36 cellular contexts compared by ENCODE assay signal in the genomic region with DNA sequence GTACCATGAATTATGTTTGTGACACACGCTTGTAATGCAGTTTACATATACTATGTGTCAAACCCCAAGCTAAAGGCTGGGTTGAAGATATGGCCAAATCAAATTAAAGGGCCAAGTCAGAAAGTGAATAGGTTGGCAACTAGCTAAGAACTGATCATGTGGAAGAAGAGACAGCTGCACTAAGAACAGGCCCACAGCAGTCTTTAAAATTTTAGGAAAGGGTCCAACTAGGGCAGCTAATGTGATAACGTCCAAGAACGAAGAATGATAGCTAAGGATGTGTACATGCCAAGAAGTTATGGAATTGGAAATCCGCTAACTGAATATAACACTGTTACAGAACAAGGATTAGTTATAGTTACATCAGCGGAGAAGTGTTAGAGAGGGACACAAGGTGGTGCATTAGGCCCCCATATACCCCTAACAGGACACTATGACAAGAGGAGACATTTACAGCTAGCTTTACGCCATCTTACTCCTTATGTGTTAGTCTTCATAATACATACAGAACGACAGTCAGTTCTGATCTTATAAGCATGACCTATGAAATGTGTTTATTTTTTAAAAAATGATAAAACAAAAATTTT.
"Had no signal": no experiment of that assay in that cellular context is flagged by ENCODE, and none has a peak within 500 bp of the region (broad histone marks: within the 10 kb centered on the region; RNA-seq: fewer than 3 reads in every experiment).

No MANE protein-coding gene starts in this region.

- H3K9me3 ChIP-seq: adrenal gland, body of pancreas, breast epithelium had no signal

- H3K4me1 Mint-ChIP-seq: activated CD4-positive, alpha-beta memory T cell treated with anti-CD3 and anti-CD28 coated beads, Interleukin-2, amount 10 ng/mL, durations not matched to agents 7 days and 5 days; activated CD4-positive, alpha-beta T cell treated with anti-CD3 and anti-CD28 coated beads for 36 hours; activated CD4-positive, alpha-beta T cell treated with anti-CD3 and anti-CD28 coated beads, Interleukin-2, amount 10 ng/mL, durations not matched to agents 7 days and 5 days; activated CD8-positive, alpha-beta memory T cell treated with anti-CD3 and anti-CD28 coated beads, Interleukin-2, amount 10 ng/mL, durations not matched to agents 7 days and 5 days; activated naive CD8-positive, alpha-beta T cell treated with anti-CD3 and anti-CD28 coated beads for 36 hours; WTC11 had no signal

- FAIRE-seq: astrocyte had no signal

- H3K27ac ChIP-seq: adrenal gland, body of pancreas, brain microvascular endothelial cell, breast epithelium, WERI-Rb-1 had no signal

- DNase-seq: activated CD4-positive, alpha-beta memory T cell treated with anti-CD3 and anti-CD28 coated beads, Interleukin-2, amount 10 ng/mL, durations not matched to agents 7 days and 5 days; activated CD4-positive, alpha-beta T cell treated with anti-CD3 and anti-CD28 coated beads for 1 hour; activated CD4-positive, alpha-beta T cell treated with anti-CD3 and anti-CD28 coated beads for 36 hours; activated CD4-positive, alpha-beta T cell treated with anti-CD3 and anti-CD28 coated beads for 48 hours; activated CD4-positive, alpha-beta T cell treated with anti-CD3 and anti-CD28 coated beads, Interleukin-2, amount 10 ng/mL, durations not matched to agents 7 days and 5 days; activated CD4-positive, alpha-beta T cell treated with anti-CD3 and anti-CD28 coated beads, Interleukin-2, amount 50 U/mL, for 48 hours; activated CD4-positive, CD25-positive, alpha-beta regulatory T cell; activated CD8-positive, alpha-beta memory T cell treated with anti-CD3 and anti-CD28 coated beads for 24 hours; activated CD8-positive, alpha-beta memory T cell treated with anti-CD3 and anti-CD28 coated beads, Interleukin-2, amount 10 ng/mL, durations not matched to agents 7 days and 5 days; activated CD8-positive, alpha-beta memory T cell treated with anti-CD3 and anti-CD28 coated beads, Interleukin-2, amount 50 U/mL, for 48 hours; activated CD8-positive, alpha-beta T cell treated with anti-CD3 and anti-CD28 coated beads, Interleukin-2, amount 10 ng/mL, durations not matched to agents 7 days and 5 days; activated effector memory CD4-positive, alpha-beta T cell treated with Interleukin-2 at 50 U/mL for 16 hours; activated gamma-delta T cell treated with Interleukin-2 at 50 U/mL for 16 hours; activated naive CD4-positive, alpha-beta T cell; activated naive CD4-positive, alpha-beta T cell treated with anti-CD3 and anti-CD28 coated beads for 36 hours; activated naive CD4-positive, alpha-beta T cell treated with anti-CD3 and anti-CD28 coated beads, Interleukin-2, amount 50 U/mL, for 16 hours; activated naive CD8-positive, alpha-beta T cell treated with anti-CD3 and anti-CD28 coated beads for 36 hours; activated T-cell treated with anti-CD3 and anti-CD28 coated beads, Interleukin-2, amount 50 U/mL, for 24 hours; activated T-cell treated with anti-CD3 and anti-CD28 coated beads, Interleukin-2, amount 50 U/mL, for 48 hours; adrenal gland; amniotic stem cell; aorta; body of pancreas; brain microvascular endothelial cell; central memory CD4-positive, alpha-beta T cell; T-helper 2 cell; T-helper 9 cell; WERI-Rb-1 had no signal

- H3K27ac Mint-ChIP-seq: activated CD4-positive, alpha-beta memory T cell treated with anti-CD3 and anti-CD28 coated beads, Interleukin-2, amount 10 ng/mL, durations not matched to agents 7 days and 5 days; activated CD4-positive, alpha-beta T cell treated with anti-CD3 and anti-CD28 coated beads for 36 hours; activated CD4-positive, alpha-beta T cell treated with anti-CD3 and anti-CD28 coated beads, Interleukin-2, amount 10 ng/mL, durations not matched to agents 7 days and 5 days; activated CD8-positive, alpha-beta memory T cell treated with anti-CD3 and anti-CD28 coated beads, Interleukin-2, amount 10 ng/mL, durations not matched to agents 7 days and 5 days; activated CD8-positive, alpha-beta T cell treated with anti-CD3 and anti-CD28 coated beads, Interleukin-2, amount 10 ng/mL, durations not matched to agents 7 days and 5 days; activated naive CD4-positive, alpha-beta T cell treated with anti-CD3 and anti-CD28 coated beads for 36 hours; activated naive CD4-positive, alpha-beta T cell treated with anti-CD3 and anti-CD28 coated beads, Interleukin-2, amount 50 U/mL, for 72 hours; activated naive CD8-positive, alpha-beta T cell treated with anti-CD3 and anti-CD28 coated beads for 36 hours; activated T-cell treated with anti-CD3 and anti-CD28 coated beads, Interleukin-2, amount 50 U/mL, for 24 hours; activated T-helper 2 cell treated with anti-CD3 and anti-CD28 coated beads, Interferon-gamma antibody, Interleukin-2, Interleukin-4, amounts not matched to agents 10 μg/mL and 5 μg/mL and 100 μg/mL, durations not matched to agents 14 hours and 24 hours and 36 hours; T-helper 1 cell treated with Interleukin-12 subunit alpha and Interleukin-12 subunit beta and Interleukin-4 antibody, amounts not matched to agents 30 μg/mL and 1 μg/mL, for 36 hours; T-helper 2 cell treated with Interferon-gamma antibody and Interleukin-4, amounts not matched to agents 5 μg/mL and 100 μg/mL, for 36 hours; WTC11 had no signal

- H3K4me3 ChIP-seq: adrenal gland, body of pancreas, breast epithelium had no signal

- H3K4me1 ChIP-seq: adrenal gland, breast epithelium had no signal

- H3K4me3 Mint-ChIP-seq: activated CD4-positive, alpha-beta memory T cell treated with anti-CD3 and anti-CD28 coated beads, Interleukin-2, amount 10 ng/mL, durations not matched to agents 7 days and 5 days; activated CD4-positive, alpha-beta T cell treated with anti-CD3 and anti-CD28 coated beads for 36 hours; activated CD4-positive, alpha-beta T cell treated with anti-CD3 and anti-CD28 coated beads, Interleukin-2, amount 10 ng/mL, durations not matched to agents 7 days and 5 days; activated CD8-positive, alpha-beta memory T cell treated with anti-CD3 and anti-CD28 coated beads, Interleukin-2, amount 10 ng/mL, durations not matched to agents 7 days and 5 days; activated CD8-positive, alpha-beta T cell treated with anti-CD3 and anti-CD28 coated beads, Interleukin-2, amount 10 ng/mL, durations not matched to agents 7 days and 5 days; activated naive CD4-positive, alpha-beta T cell treated with anti-CD3 and anti-CD28 coated beads for 36 hours; activated naive CD8-positive, alpha-beta T cell treated with anti-CD3 and anti-CD28 coated beads for 36 hours; activated T-cell treated with anti-CD3 and anti-CD28 coated beads, Interleukin-2, amount 50 U/mL, for 24 hours; T-helper 1 cell treated with Interleukin-12 subunit alpha and Interleukin-12 subunit beta and Interleukin-4 antibody, amounts not matched to agents 30 μg/mL and 1 μg/mL, for 36 hours; T-helper 2 cell treated with Interferon-gamma antibody and Interleukin-4, amounts not matched to agents 5 μg/mL and 100 μg/mL, for 36 hours; WTC11 had no signal

- H3K27me3 Mint-ChIP-seq: activated CD4-positive, alpha-beta T cell treated with anti-CD3 and anti-CD28 coated beads for 36 hours; activated naive CD8-positive, alpha-beta T cell treated with anti-CD3 and anti-CD28 coated beads for 36 hours; activated T-cell treated with anti-CD3 and anti-CD28 coated beads, Interleukin-2, amount 50 U/mL, for 24 hours had no signal

- ATAC-seq: activated CD4-positive, alpha-beta T cell treated with anti-CD3 and anti-CD28 coated beads for 36 hours; activated CD4-positive, CD25-positive, alpha-beta regulatory T cell treated with anti-CD3 and anti-CD28 coated beads, Interleukin-2, amount 50 U/mL, for 24 hours; activated CD8-positive, alpha-beta memory T cell treated with anti-CD3 and anti-CD28 coated beads, Interleukin-2, amount 10 ng/mL, durations not matched to agents 7 days and 5 days; activated CD8-positive, alpha-beta T cell treated with anti-CD3 and anti-CD28 coated beads, Interleukin-2, amount 10 ng/mL, durations not matched to agents 7 days and 5 days; activated naive CD4-positive, alpha-beta T cell treated with anti-CD3 and anti-CD28 coated beads, Interleukin-2, amount 50 U/mL, for 72 hours; body of pancreas; WTC11 had no signal

- H3K9me3 Mint-ChIP-seq: activated CD4-positive, alpha-beta memory T cell treated with anti-CD3 and anti-CD28 coated beads, Interleukin-2, amount 10 ng/mL, durations not matched to agents 7 days and 5 days; activated CD4-positive, alpha-beta T cell treated with anti-CD3 and anti-CD28 coated beads, Interleukin-2, amount 10 ng/mL, durations not matched to agents 7 days and 5 days; activated naive CD4-positive, alpha-beta T cell treated with anti-CD3 and anti-CD28 coated beads for 36 hours; activated naive CD4-positive, alpha-beta T cell treated with anti-CD3 and anti-CD28 coated beads, Interleukin-2, amount 50 U/mL, for 72 hours; activated naive CD8-positive, alpha-beta T cell treated with anti-CD3 and anti-CD28 coated beads for 36 hours; activated T-cell treated with anti-CD3 and anti-CD28 coated beads, Interleukin-2, amount 50 U/mL, for 24 hours; activated T-helper 2 cell treated with anti-CD3 and anti-CD28 coated beads, Interferon-gamma antibody, Interleukin-2, Interleukin-4, amounts not matched to agents 10 μg/mL and 5 μg/mL and 100 μg/mL, durations not matched to agents 14 hours and 24 hours and 36 hours; T-helper 1 cell treated with Interleukin-12 subunit alpha and Interleukin-12 subunit beta and Interleukin-4 antibody, amounts not matched to agents 30 μg/mL and 1 μg/mL, for 36 hours; T-helper 2 cell treated with Interferon-gamma antibody and Interleukin-4, amounts not matched to agents 5 μg/mL and 100 μg/mL, for 36 hours; WTC11 had no signal

- H3K36me3 ChIP-seq: adrenal gland, brain microvascular endothelial cell, breast epithelium, WERI-Rb-1 had no signal

- H3K36me3 Mint-ChIP-seq: activated CD8-positive, alpha-beta memory T cell treated with anti-CD3 and anti-CD28 coated beads, Interleukin-2, amount 10 ng/mL, durations not matched to agents 7 days and 5 days; activated naive CD4-positive, alpha-beta T cell treated with anti-CD3 and anti-CD28 coated beads, Interleukin-2, amount 50 U/mL, for 72 hours; activated naive CD8-positive, alpha-beta T cell treated with anti-CD3 and anti-CD28 coated beads for 36 hours; WTC11 had no signal

- H3K27me3 ChIP-seq: adrenal gland, body of pancreas, brain microvascular endothelial cell, breast epithelium had no signal
